Comparison of ENCODE assay signal across 8 cellular contexts in genomic region chr12:45729233-45730115, GRCh38. TPM values are rescaled to one million over a fixed set of nuclear protein-coding genes. Genes with fewer than 3 reads are reported as not detected.
DNase-seq lines count a peak whose midpoint lies in the region; ATAC-seq and TF ChIP-seq lines count a peak whose summit lies in the region.

Gene ARID2 (plus strand): TSS chr12:45729706. CDS start chr12:45729837, 131 bp downstream.

- peaks cover 32% of the 10 kb centered on the region for H3K36me3 ChIP-seq in A673 (ENCODE audit: insufficient read depth, low read length, poor library complexity, severe bottlenecking)
- no peaks in the 10 kb centered on the region for H3K36me3 ChIP-seq in endocrine pancreas (ENCODE audit: control insufficient read depth, insufficient read depth, low read length)

- H3K9me3 ChIP-seq in A673 (ENCODE audit: low read depth, low read length, poor library complexity, severe bottlenecking): no peaks in the 10 kb centered on the region
- no peaks in the 10 kb centered on the region for H3K9me3 ChIP-seq in endocrine pancreas (ENCODE audit: control insufficient read depth, low read length)

- H3K4me3 ChIP-seq in A673 (ENCODE audit: low read depth, low read length, poor library complexity, severe bottlenecking) (peak within 1 kb of the TSS; percentile 94), endocrine pancreas (ENCODE audit: control insufficient read depth, insufficient read depth, low read length) (peak within 1 kb of the TSS; percentile 97)

- H3K27me3 ChIP-seq in A673 (replicated peaks; ENCODE audit: insufficient read depth, low read depth, low read length, poor library complexity): no peaks in the 10 kb centered on the region
- H3K27me3 ChIP-seq in endocrine pancreas (ENCODE audit: control insufficient read depth, insufficient read depth, low read length): no peaks in the 10 kb centered on the region

- H3K9ac ChIP-seq in endocrine pancreas (ENCODE audit: control insufficient read depth, insufficient read depth, low read length): peak within 1 kb of the TSS; percentile 72

- no peak for TF ChIP-seq CTCF in A673 (conservative IDR thresholded peaks at IDR 0.05; ENCODE audit: low read depth, low read length)

- BruUV-seq in A673 (replicated peaks; lab: Mats Ljungman, UMichigan): no TSS peak

- intact Hi-C loops in A673 (cut with micrococcal nuclease; ENCODE audit: unreplicated experiment): loop anchor here (2.0 to 5.0 kb wide), 4 partner anchors 167 to 557 kb away; partner anchors contain the start of gene SCAF11

- POLR2A ChIA-PET in A673 (lab: Charles Lee; ENCODE audit: low non-redundant PET): interaction anchor here (0.6 to 0.7 kb wide), 2 partner anchors 127 to 322 kb away, joined by 3 read pairs; no protein-coding TSS in a partner anchor

- CTCF ChIA-PET in A673 (lab: Charles Lee): interaction anchor here (0.6 to 1.4 kb wide), 3 partner anchors 186 to 581 kb away, joined by 3 to 6 read pairs (median 4); no protein-coding TSS in a partner anchor

- peak within 1 kb of the TSS; percentile 99 for H3K27ac ChIP-seq in A673 (ENCODE audit: low read depth, low read length, poor library complexity, severe bottlenecking)

- ATAC-seq in GM18868 (IDR thresholded peaks at IDR 0.05; ENCODE audit: unreplicated experiment): peak; percentile 15
- ATAC-seq in HG03108 (IDR thresholded peaks at IDR 0.05; ENCODE audit: unreplicated experiment): peak; percentile 7

- DNase-seq in A673 (ENCODE audit: low spot score): peak; percentile 81
- peak; percentile 58 for DNase-seq in NCI-H748 treated with DMSO at 0.1 percent for 48 hours (lab: John Stamatoyannopoulos, UW)
- peak; percentile 43 to 52 (median 47) for DNase-seq in activated CD8-positive, alpha-beta memory T cell treated with anti-CD3 and anti-CD28 coated beads for 48 hours (ENCODE audit: low read depth in 2 of 3, low spot score in 2 of 3)
- DNase-seq in mesenteric fat pad (ENCODE audit: low spot score): no peak
- DNase-seq in stimulated activated CD8-positive, alpha-beta memory T cell treated with anti-CD3 and anti-CD28 coated beads, Interleukin-15, amount 100 ng/mL, for 1 hour (ENCODE audit: low read depth): peak; percentile 30

- peaks cover 22% of the 10 kb centered on the region for H3K4me1 ChIP-seq in A673 (ENCODE audit: insufficient read depth, low read length, poor library complexity, severe bottlenecking)
- peaks cover 29% of the 10 kb centered on the region for H3K4me1 ChIP-seq in endocrine pancreas (ENCODE audit: control insufficient read depth, insufficient read depth, low read length)

RNA-seq across cellular contexts. Expression of gene ARID2, which starts in this region (rescaled TPM):
- 60.3 and 72.2 TPM in 2 replicates for total RNA-seq in A673 (2021)
- 26.0 TPM for total RNA-seq in mesenteric fat pad
